Comparison of ENCODE assay signal across 11 cellular contexts in the genomic region with DNA sequence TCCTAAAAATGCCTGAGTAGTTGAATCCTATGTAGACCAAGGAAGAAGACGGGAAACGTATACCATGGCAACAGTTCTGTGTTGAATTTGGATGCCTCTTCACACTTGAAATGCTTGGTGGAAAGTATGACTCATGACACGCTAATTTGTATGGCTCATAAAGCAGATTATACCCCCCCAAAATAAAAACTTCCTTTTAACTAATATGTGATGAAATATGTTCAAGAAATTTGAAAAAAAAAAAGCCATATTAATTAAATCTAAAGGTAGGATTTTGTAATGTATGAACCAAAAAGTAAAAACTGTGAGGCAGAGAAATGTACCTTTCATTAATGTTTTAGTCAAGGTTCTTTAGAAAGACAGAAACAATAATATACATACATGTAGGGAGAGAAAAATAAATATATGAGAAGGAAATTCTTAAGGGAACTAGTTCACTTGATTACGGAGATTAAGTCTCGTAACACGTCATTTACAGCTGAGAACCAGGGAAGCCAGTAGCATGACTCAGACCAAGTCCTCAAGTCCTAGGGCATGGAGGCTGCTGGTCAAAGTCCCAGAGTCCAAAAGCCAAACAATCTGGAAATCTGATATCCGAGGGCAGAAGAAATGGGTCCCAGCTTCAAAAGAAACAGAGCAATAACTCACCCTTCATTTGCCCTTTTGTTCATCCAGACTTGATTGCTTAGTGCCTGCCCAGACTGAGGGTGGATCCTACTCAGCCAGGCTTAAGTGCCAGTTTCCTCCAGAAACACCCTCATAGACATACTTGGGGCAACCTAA.
A peak's percentile ranks its signal among the peaks of the same experiment; 100 is the strongest.
DNase-seq lines count a peak whose midpoint lies in the region; ATAC-seq and TF ChIP-seq lines count a peak whose summit lies in the region.
"Had no signal": no experiment of that assay in that cellular context is flagged by ENCODE, and none has a peak within 500 bp of the region (broad histone marks: within the 10 kb centered on the region; RNA-seq: fewer than 3 reads in every experiment).

No MANE protein-coding gene starts in this region.

- no peaks in the 10 kb centered on the region for H3K36me3 ChIP-seq in H7 (replicated peaks; ENCODE audit: control insufficient read depth, insufficient read depth, low read length)
- H3K36me3 ChIP-seq: left ventricle myocardium inferior had no signal

- DNase-seq in EL (peak; percentile 97), NCI-H1417 treated with DMSO at 0.1 percent for 48 hours (lab: John Stamatoyannopoulos, UW) (peak; percentile 28), dermis microvascular lymphatic vessel endothelial cell (ENCODE audit: low read depth in 2 of 2) (peak; percentile 14 to 95), nephron progenitor cell (peak; percentile 23), NCI-H2107 (lab: John Stamatoyannopoulos, UW) (no peak), H7 (no peak)
- DNase-seq: activated CD4-positive, CD25-positive, alpha-beta regulatory T cell; left ventricle myocardium inferior had no signal

- H3K4me3 ChIP-seq in H7 (ENCODE audit: insufficient read depth, low read depth, low read length), result no peak overlapping the region
- H3K4me3 ChIP-seq: body of pancreas, left ventricle myocardium inferior had no signal

- TF ChIP-seq CTCF in nephron progenitor cell (IDR thresholded peaks at IDR 0.05), result no peak

- H3K9me3 Mint-ChIP-seq in nephron progenitor cell, result peaks cover 4% of the 10 kb centered on the region

- H3K27me3 Mint-ChIP-seq in nephron progenitor cell (ENCODE audit: low read depth, poor library complexity), result no peaks in the 10 kb centered on the region

- H3K27ac Mint-ChIP-seq in nephron progenitor cell, result peak overlapping the region; percentile 63

- ATAC-seq in HG02610 (IDR thresholded peaks at IDR 0.05; ENCODE audit: unreplicated experiment) (no peak), HG02798 (IDR thresholded peaks at IDR 0.05; ENCODE audit: poor library complexity, unreplicated experiment) (no peak)
- ATAC-seq: body of pancreas had no signal

- H3K36me3 Mint-ChIP-seq in nephron progenitor cell (ENCODE audit: low read depth), result peaks cover 7% of the 10 kb centered on the region

- H3K4me1 Mint-ChIP-seq in nephron progenitor cell, result peaks cover 24% of the 10 kb centered on the region

- no peaks in the 10 kb centered on the region for H3K27me3 ChIP-seq in H7 (ENCODE audit: control insufficient read depth, insufficient read depth, low read length)
- H3K27me3 ChIP-seq: body of pancreas had no signal

- H3K4me3 Mint-ChIP-seq in nephron progenitor cell, result peak overlapping the region; percentile 11

Comparison
In these comparisons a context has a peak if more than half of its experiments do, and no peak if none do; other contexts are left out.
1. DNase-seq: peak in EL (single experiment), NCI-H1417 treated with DMSO at 0.1 percent for 48 hours (single experiment), dermis microvascular lymphatic vessel endothelial cell (2 of 2) and nephron progenitor cell (single experiment); none in NCI-H2107 (single experiment) and H7 (single experiment).